9 cellular contexts compared by ENCODE assay signal in the genomic region with DNA sequence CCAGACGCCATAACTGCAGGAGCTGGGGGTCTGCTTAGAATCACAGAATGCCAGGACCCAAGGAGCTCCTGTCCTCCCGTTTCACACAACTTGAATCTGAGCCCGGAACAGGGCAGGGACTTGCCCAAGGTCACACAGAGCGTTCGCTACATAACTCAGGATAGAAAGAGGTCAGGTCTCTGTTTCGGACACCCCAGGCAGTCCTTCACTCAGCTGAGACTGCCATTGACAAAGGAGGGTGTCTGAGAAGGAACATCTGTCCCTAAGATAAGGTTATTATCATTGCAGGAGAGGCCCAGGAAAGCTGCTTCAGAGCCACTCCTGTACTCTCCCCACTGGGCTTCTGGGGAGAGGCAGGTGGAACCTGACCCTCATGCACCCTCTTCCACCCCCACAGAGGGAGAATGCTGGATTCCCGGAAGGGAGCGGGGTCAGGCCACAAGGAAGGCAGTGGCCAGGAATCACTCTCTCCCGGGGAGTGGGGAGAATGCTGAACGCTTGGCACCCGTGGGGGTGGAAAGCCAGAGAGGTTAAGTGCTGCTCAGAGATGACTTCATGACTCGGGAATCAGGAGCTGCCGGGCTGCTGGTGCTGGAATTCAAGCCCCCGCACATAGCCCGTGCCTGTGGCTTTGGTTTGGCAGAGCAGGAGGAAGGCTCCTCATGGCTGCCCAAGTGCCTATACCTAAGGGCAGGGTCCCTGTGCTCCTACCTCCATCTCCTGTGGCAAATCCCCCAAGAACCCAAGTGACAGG. TPM values are rescaled to one million over a fixed set of nuclear protein-coding genes. Genes with fewer than 3 reads are reported as not detected.
DNase-seq lines count a peak whose midpoint lies in the region; ATAC-seq, FAIRE-seq and TF ChIP-seq lines count a peak whose summit lies in the region.
"Had no signal": no experiment of that assay in that cellular context is flagged by ENCODE, and none has a peak within 500 bp of the region (broad histone marks: within the 10 kb centered on the region; RNA-seq: fewer than 3 reads in every experiment).

No MANE protein-coding gene starts in this region.

- no peak for FAIRE-seq in bronchial epithelial cell (lab: Jason Lieb, UNC)
- no peak for FAIRE-seq in kidney (lab: Jason Lieb, UNC)

- WGBS in stomach, 5 donors, result 16 to 38% (median 25%) methylated on average over 13 to 15 of the region's 15 CpGs

- H3K36me3 Mint-ChIP-seq in HFFc6 (ENCODE audit: low read depth), result peaks cover 44% of the 10 kb centered on the region

- H3K9me3 ChIP-seq in kidney (ENCODE audit: control insufficient read depth in 1 of 2, low read length in 2 of 2), result no peaks in the 10 kb centered on the region
- H3K9me3 ChIP-seq in stomach, result no peaks in the 10 kb centered on the region

- no peak overlapping the region for H3K4me3 ChIP-seq in bronchial epithelial cell (ENCODE audit: low read depth, low read length)
- H3K4me3 ChIP-seq in kidney (ENCODE audit: low read length in 2 of 2), result peak overlapping the region; percentile 7 to 85
- H3K4me3 ChIP-seq in stomach, result peak overlapping the region in 2 of 4 donors; percentile 0 to 18

- H3K9me3 Mint-ChIP-seq in HFFc6, result no peaks in the 10 kb centered on the region

- ATAC-seq in GM19324 (IDR thresholded peaks at IDR 0.05; ENCODE audit: low FRiP score, unreplicated experiment) (no peak), HG03342 (IDR thresholded peaks at IDR 0.05; ENCODE audit: unreplicated experiment) (no peak)

- H3K27me3 Mint-ChIP-seq in HFFc6 (ENCODE audit: insufficient read depth), result peaks cover 3% of the 10 kb centered on the region

- DNase-seq in HFFc6 (peak; percentile 89), bronchial epithelial cell (ENCODE audit: low read depth) (peak; percentile 85), kidney (peak; percentile 95), stomach (peak; percentile 56), OCI-M1 (lab: John Stamatoyannopoulos, UW) (no peak), activated gamma-delta T cell (lab: John Stamatoyannopoulos, UW) (no peak)
- DNase-seq: NCI-H69 had no signal

- TF ChIP-seq EP300 in stomach (IDR thresholded peaks at IDR 0.05), result no peak

- intact Hi-C loops in kidney (cut with DNase I), result no loop called here
- intact Hi-C loops in stomach (cut with DNase I; ENCODE audit: low total_unique reads), result no loop called here

- H3K27ac ChIP-seq in kidney (ENCODE audit: low read depth in 2 of 2, low read length in 2 of 2), result peak overlapping the region; percentile 96 to 99
- peak overlapping the region; percentile 91 to 97 (median 95) for H3K27ac ChIP-seq in stomach

- H3K4me3 Mint-ChIP-seq in HFFc6, result peak overlapping the region; percentile 74

- no peak for TF ChIP-seq POLR2A in stomach (IDR thresholded peaks at IDR 0.05)

- H3K36me3 ChIP-seq in bronchial epithelial cell (ENCODE audit: control insufficient read depth, insufficient read depth, low read length) (peaks cover 24% of the 10 kb centered on the region), kidney (ENCODE audit: control insufficient read depth in 1 of 2, insufficient read depth in 2 of 2, low read length in 2 of 2) (peaks cover 8 to 37% of the 10 kb centered on the region in 2 donors), stomach (peaks cover 20 to 57% (median 37%) of the 10 kb centered on the region in 4 donors)

- H3K9ac ChIP-seq in kidney (ENCODE audit: low read length in 2 of 2), result peak overlapping the region; percentile 18 to 100

- no peak for TF ChIP-seq CTCF in HFFc6 (IDR thresholded peaks at IDR 0.05)
- TF ChIP-seq CTCF in bronchial epithelial cell (IDR thresholded peaks at IDR 0.05; ENCODE audit: insufficient read depth, low read length, severe bottlenecking), result no peak
- no peak for TF ChIP-seq CTCF in kidney (IDR thresholded peaks at IDR 0.05; ENCODE audit: borderline replicate concordance, extremely low read depth, insufficient read depth)
- no peak for TF ChIP-seq CTCF in stomach (IDR thresholded peaks at IDR 0.05)

- H3K4me1 Mint-ChIP-seq in HFFc6 (ENCODE audit: low read depth), result peaks cover 76% of the 10 kb centered on the region

- H3K27ac Mint-ChIP-seq in HFFc6, result peak overlapping the region; percentile 99

- H3K27me3 ChIP-seq in bronchial epithelial cell (ENCODE audit: control insufficient read depth, insufficient read depth, low read length) (no peaks in the 10 kb centered on the region), stomach (no peaks in the 10 kb centered on the region)

- H3K4me1 ChIP-seq in kidney (ENCODE audit: control insufficient read depth in 1 of 2, insufficient read depth in 1 of 2, low read depth in 1 of 2, low read length in 2 of 2), result peaks cover 52 to 70% of the 10 kb centered on the region in 2 donors
- peaks cover 63 to 82% (median 73%) of the 10 kb centered on the region in 4 donors for H3K4me1 ChIP-seq in stomach

RNA-seq across cellular contexts. Expression of a gene that starts 10.7 kb away (rescaled TPM):
- total RNA-seq in HFFc6 (2021; fragmentation: NEBNext Ultra II Directional; extraction: Animal tissue kit (Norgen Biotek cat#: 25700)), result 100 to 1,000 TPM; 122 to 146 (median 135) TPM
- 211 and 272 TPM in 2 replicates for total RNA-seq in bronchial epithelial cell
- 397 TPM for total RNA-seq in kidney
- 242 TPM for polyA plus RNA-seq in kidney (ENCODE audit: insufficient read depth, low read depth, low replicate concordance)
- 100 to 1,000 TPM in 2 of 5 donors, 10 to 100 TPM in 3; 27.4 to 343 (median 81.4) TPM for total RNA-seq in stomach
- polyA plus RNA-seq in stomach, result 10 to 100 TPM; 29.6 to 97.3 (median 78.8) TPM

RNA-seq across cellular contexts. Expression of a gene that starts 25.4 kb away (rescaled TPM):
- total RNA-seq in HFFc6 (2021; fragmentation: NEBNext Ultra II Directional; extraction: Animal tissue kit (Norgen Biotek cat#: 25700)), result 10 to 100 TPM; 22.9 to 34.1 (median 27.6) TPM
- total RNA-seq in bronchial epithelial cell, result 12.0 and 17.9 TPM in 2 replicates
- total RNA-seq in kidney, result 38.7 TPM
- 39.8 TPM for polyA plus RNA-seq in kidney (ENCODE audit: insufficient read depth, low read depth, low replicate concordance)
- total RNA-seq in stomach, result 100 to 1,000 TPM in 1 of 5 donors, 10 to 100 TPM in 4; 16.0 to 119 (median 25.1) TPM
- polyA plus RNA-seq in stomach, result 10 to 100 TPM; 11.2 to 19.7 (median 18.8) TPM

RNA-seq across cellular contexts. Expression of a gene that starts 29.4 kb away (rescaled TPM):
- total RNA-seq in HFFc6 (2021; fragmentation: NEBNext Ultra II Directional; extraction: Animal tissue kit (Norgen Biotek cat#: 25700)), result not detected
- total RNA-seq in bronchial epithelial cell, result 0.13 and 0.26 TPM in 2 replicates
- total RNA-seq in kidney, result 0.19 TPM
- polyA plus RNA-seq in kidney (ENCODE audit: insufficient read depth, low read depth, low replicate concordance), result 0.19 TPM
- total RNA-seq in stomach, result under 1 TPM in 1 of 5 donors, not detected in 4; 0.37 TPM
- under 1 TPM in 2 of 3 donors, not detected in 1; 0.25 to 0.30 TPM for polyA plus RNA-seq in stomach

RNA-seq across cellular contexts. Expression of a gene that starts 30.9 kb away (rescaled TPM):
- total RNA-seq in HFFc6 (2021; fragmentation: NEBNext Ultra II Directional; extraction: Animal tissue kit (Norgen Biotek cat#: 25700)), result not detected
- total RNA-seq in bronchial epithelial cell (not detected in 2 replicates), kidney (not detected), stomach (1 to 10 TPM in 1 of 5 donors, not detected in 4; 2.2 TPM)
- polyA plus RNA-seq in kidney (ENCODE audit: insufficient read depth, low read depth, low replicate concordance) (not detected), stomach (10 to 100 TPM in 1 of 3 donors, 1 to 10 TPM in 2; 2.7 to 10.4 (median 4.1) TPM)

RNA-seq across cellular contexts. Expression of a gene that starts 40.6 kb away (rescaled TPM):
- total RNA-seq in HFFc6 (2021; fragmentation: NEBNext Ultra II Directional; extraction: Animal tissue kit (Norgen Biotek cat#: 25700)), result not detected
- total RNA-seq in bronchial epithelial cell (0.13 TPM in 1 of 2 replicates, not detected in the other), kidney (not detected), stomach (not detected)
- polyA plus RNA-seq in kidney (ENCODE audit: insufficient read depth, low read depth, low replicate concordance) (not detected), stomach (under 1 TPM in 2 of 3 donors, not detected in 1; 0.12 to 0.33 TPM)

Comparison
In these comparisons a context has a peak if more than half of its experiments do, and no peak if none do; other contexts are left out.
1. DNase-seq: peak in HFFc6 (single experiment), bronchial epithelial cell (single experiment), kidney (single experiment) and stomach (single experiment); none in OCI-M1 (single experiment) and activated gamma-delta T cell (single experiment).